ENCODE assay signal across 1 cellular context in the genomic region with DNA sequence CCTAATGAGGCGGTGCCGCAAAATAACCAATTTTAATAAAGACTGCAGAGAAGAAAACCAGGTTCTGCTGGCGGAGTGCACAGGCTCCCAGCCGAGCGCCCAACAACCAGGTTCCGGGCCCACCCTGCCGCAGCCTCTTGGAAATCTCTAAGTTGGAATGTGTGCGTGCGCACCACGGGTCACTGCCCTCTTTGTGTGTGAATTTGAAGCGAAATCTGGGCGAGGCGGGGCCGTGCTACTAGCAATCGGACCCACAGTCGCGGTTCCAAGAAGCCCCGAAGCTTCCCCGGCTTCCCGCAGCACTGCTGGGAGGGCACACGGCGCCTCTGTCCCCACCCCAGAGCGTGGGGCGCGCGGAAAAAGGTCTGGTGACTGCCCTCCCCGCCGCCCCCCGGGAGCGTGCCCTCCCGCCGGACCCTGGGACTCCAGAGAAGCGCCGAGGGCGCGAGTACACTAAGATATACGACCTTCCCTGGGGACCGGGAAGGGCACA.
TF ChIP-seq lines count a peak whose summit lies in the region.

No MANE protein-coding gene starts in this region.

TF ChIP-seq in IMR-90, 13 proteins besides CTCF, POLR2A, EP300 and RAD21 (continued from another document):
- TF ChIP-seq MAFK (IDR thresholded peaks at IDR 0.05; ENCODE audit: low read depth, low read length) = no peak
- TF ChIP-seq RFX5 (IDR thresholded peaks at IDR 0.05; ENCODE audit: low read depth, low read length) = no peak
- TF ChIP-seq FOS (IDR thresholded peaks at IDR 0.05; ENCODE audit: low read depth, low read length) = no peak
- TF ChIP-seq, protein P1, sequence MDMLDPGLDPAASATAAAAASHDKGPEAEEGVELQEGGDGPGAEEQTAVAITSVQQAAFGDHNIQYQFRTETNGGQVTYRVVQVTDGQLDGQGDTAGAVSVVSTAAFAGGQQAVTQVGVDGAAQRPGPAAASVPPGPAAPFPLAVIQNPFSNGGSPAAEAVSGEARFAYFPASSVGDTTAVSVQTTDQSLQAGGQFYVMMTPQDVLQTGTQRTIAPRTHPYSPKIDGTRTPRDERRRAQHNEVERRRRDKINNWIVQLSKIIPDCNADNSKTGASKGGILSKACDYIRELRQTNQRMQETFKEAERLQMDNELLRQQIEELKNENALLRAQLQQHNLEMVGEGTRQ (IDR thresholded peaks at IDR 0.05; ENCODE audit: low read depth, low read length) = no peak
- no peak for TF ChIP-seq RCOR1 (IDR thresholded peaks at IDR 0.05; ENCODE audit: insufficient replicate concordance, low read length)
- no peak for TF ChIP-seq BHLHE40 (IDR thresholded peaks at IDR 0.05; ENCODE audit: low read depth, low read length)
- no peak for TF ChIP-seq SMC3 (IDR thresholded peaks at IDR 0.05; ENCODE audit: low read depth, low read length)
- TF ChIP-seq NFE2L2 (IDR thresholded peaks at IDR 0.05; ENCODE audit: low read depth, low read length) = no peak
